In genomic region chr6:106512958-106513480, GRCh38 we compare ENCODE assay signal across 8 cellular contexts.
DNase-seq lines count a peak whose midpoint lies in the region; ATAC-seq and TF ChIP-seq lines count a peak whose summit lies in the region.

No MANE protein-coding gene starts in this region.

- H3K27me3 ChIP-seq in tibial artery = peaks cover 0 to 26% of the 10 kb centered on the region in 2 donors

- H3K4me3 Mint-ChIP-seq in activated T-cell treated with anti-CD3 and anti-CD28 coated beads, Interleukin-2, amount 50 U/mL, for 72 hours = peak overlapping the region; percentile 93 to 94
- peak overlapping the region; percentile 81 for H3K4me3 Mint-ChIP-seq in activated CD8-positive, alpha-beta T cell treated with anti-CD3 and anti-CD28 coated beads, Interleukin-2, amount 10 ng/mL, durations not matched to agents 7 days and 5 days

- H3K4me1 Mint-ChIP-seq in activated T-cell treated with anti-CD3 and anti-CD28 coated beads, Interleukin-2, amount 50 U/mL, for 72 hours (ENCODE audit: low read depth) = peaks cover 67% of the 10 kb centered on the region
- H3K4me1 Mint-ChIP-seq in activated CD8-positive, alpha-beta T cell treated with anti-CD3 and anti-CD28 coated beads, Interleukin-2, amount 10 ng/mL, durations not matched to agents 7 days and 5 days (ENCODE audit: low read depth) = peaks cover 69% of the 10 kb centered on the region

- POLR2A ChIA-PET in activated CD8-positive, alpha-beta T cell treated with anti-CD3 and anti-CD28 coated beads, Interleukin-2, amount 10 ng/mL, durations not matched to agents 7 days and 5 days (lab: Charles Lee) = interaction anchor here (0.9 to 6.8 kb wide), 7 partner anchors 10 to 188 kb away, joined by 3 to 146 read pairs (median 3); partner anchors contain the start of gene ATG5

- peaks cover 0 to 2% of the 10 kb centered on the region in 2 donors for H3K36me3 Mint-ChIP-seq in activated T-cell treated with anti-CD3 and anti-CD28 coated beads, Interleukin-2, amount 50 U/mL, for 72 hours (ENCODE audit: insufficient read depth in 2 of 2)
- H3K36me3 Mint-ChIP-seq in activated CD8-positive, alpha-beta T cell treated with anti-CD3 and anti-CD28 coated beads, Interleukin-2, amount 10 ng/mL, durations not matched to agents 7 days and 5 days (ENCODE audit: low read depth) = peaks cover 20% of the 10 kb centered on the region

- no peak for DNase-seq in activated T-cell treated with anti-CD3 and anti-CD28 coated beads, Interleukin-2, amount 50 U/mL, for 72 hours
- DNase-seq in activated T-cell treated with anti-CD3 and anti-CD28 coated beads, Interleukin-2, amount 50 U/mL, for 48 hours = no peak
- no peak for DNase-seq in activated CD8-positive, alpha-beta T cell treated with anti-CD3 and anti-CD28 coated beads, Interleukin-2, amount 10 ng/mL, durations not matched to agents 7 days and 5 days
- DNase-seq in kidney glomerular epithelial cell (lab: John Stamatoyannopoulos, UW) (peak; percentile 17), tibial artery (peak in 1 of 2 donors; percentile 26), putamen (ENCODE audit: low spot score) (no peak), NCI-H2107 treated with DMSO at 0.1 percent for 48 hours (lab: John Stamatoyannopoulos, UW; ENCODE audit: unreplicated experiment) (no peak)

- no peak for ATAC-seq in activated T-cell treated with anti-CD3 and anti-CD28 coated beads, Interleukin-2, amount 50 U/mL, for 72 hours (replicated peaks in 1 of 2)
- ATAC-seq in activated CD8-positive, alpha-beta T cell treated with anti-CD3 and anti-CD28 coated beads, Interleukin-2, amount 10 ng/mL, durations not matched to agents 7 days and 5 days = no peak
- no peak for ATAC-seq in HG03097 (IDR thresholded peaks at IDR 0.05; ENCODE audit: low FRiP score, unreplicated experiment)

- peaks cover 0 to 40% (median 28%) of the 10 kb centered on the region in 4 donors for H3K4me1 ChIP-seq in tibial artery

- no peaks in the 10 kb centered on the region for H3K9me3 Mint-ChIP-seq in activated T-cell treated with anti-CD3 and anti-CD28 coated beads, Interleukin-2, amount 50 U/mL, for 72 hours
- no peaks in the 10 kb centered on the region for H3K9me3 Mint-ChIP-seq in activated CD8-positive, alpha-beta T cell treated with anti-CD3 and anti-CD28 coated beads, Interleukin-2, amount 10 ng/mL, durations not matched to agents 7 days and 5 days (ENCODE audit: insufficient read depth)

- H3K9me3 ChIP-seq in tibial artery = no peaks in the 10 kb centered on the region

- CTCF ChIA-PET in activated CD8-positive, alpha-beta T cell treated with anti-CD3 and anti-CD28 coated beads, Interleukin-2, amount 10 ng/mL, durations not matched to agents 7 days and 5 days (lab: Charles Lee) = interaction anchor here (0.8 to 8.3 kb wide), 16 partner anchors 9 to 467 kb away, joined by 3 to 156 read pairs (median 10); no protein-coding TSS in a partner anchor

- no peaks in the 10 kb centered on the region for H3K36me3 ChIP-seq in tibial artery

- peak overlapping the region; percentile 76 to 83 for H3K4me3 ChIP-seq in tibial artery

- peaks cover 11% of the 10 kb centered on the region for H3K27me3 Mint-ChIP-seq in activated T-cell treated with anti-CD3 and anti-CD28 coated beads, Interleukin-2, amount 50 U/mL, for 72 hours (ENCODE audit: low read depth)
- H3K27me3 Mint-ChIP-seq in activated CD8-positive, alpha-beta T cell treated with anti-CD3 and anti-CD28 coated beads, Interleukin-2, amount 10 ng/mL, durations not matched to agents 7 days and 5 days (ENCODE audit: low read depth) = peaks cover 2% of the 10 kb centered on the region

- no peak for TF ChIP-seq CTCF in tibial artery (IDR thresholded peaks at IDR 0.05)

- H3K27ac Mint-ChIP-seq in activated T-cell treated with anti-CD3 and anti-CD28 coated beads, Interleukin-2, amount 50 U/mL, for 72 hours = peak overlapping the region; percentile 94
- peak overlapping the region; percentile 95 for H3K27ac Mint-ChIP-seq in activated CD8-positive, alpha-beta T cell treated with anti-CD3 and anti-CD28 coated beads, Interleukin-2, amount 10 ng/mL, durations not matched to agents 7 days and 5 days

- H3K27ac ChIP-seq in tibial artery = peak overlapping the region; percentile 69 to 71

- intact Hi-C loops in tibial artery (cut with DNase I; ENCODE audit: low total_unique reads) = no loop called here
